8 cellular contexts compared by ENCODE assay signal in genomic region chr5:36690041-36690941, GRCh38.
DNase-seq lines count a peak whose midpoint lies in the region; ATAC-seq and TF ChIP-seq lines count a peak whose summit lies in the region.

No MANE protein-coding gene starts in this region.

- H3K9me3 ChIP-seq in Caco-2, result no peaks in the 10 kb centered on the region
- H3K9me3 ChIP-seq in OCI-LY1 (ENCODE audit: low read length), result no peaks in the 10 kb centered on the region
- no peaks in the 10 kb centered on the region for H3K9me3 ChIP-seq in mucosa of rectum (ENCODE audit: control insufficient read depth in 2 of 2, low read length in 2 of 2)

- peak; percentile 90 to 91 for DNase-seq in Caco-2
- DNase-seq in HT-29 (ENCODE audit: low spot score), result peak; percentile 89
- peak; percentile 79 for DNase-seq in activated T-cell treated with anti-CD3 and anti-CD28 coated beads, Interleukin-2, amount 50 U/mL, for 24 hours
- DNase-seq in stimulated activated CD8-positive, alpha-beta memory T cell treated with anti-CD3 and anti-CD28 coated beads, Interleukin-4, amount 100 ng/mL, for 4 hours (ENCODE audit: low read depth in 2 of 2, low spot score in 1 of 2), result peak; percentile 19 to 33

- no TSS peak for BruUV-seq in Caco-2 (replicated peaks; lab: Mats Ljungman, UMichigan)

- peaks cover 10% of the 10 kb centered on the region for H3K4me1 Mint-ChIP-seq in Caco-2 (ENCODE audit: low read depth, unreplicated experiment)
- peaks cover 18% of the 10 kb centered on the region for H3K4me1 Mint-ChIP-seq in activated T-cell treated with anti-CD3 and anti-CD28 coated beads, Interleukin-2, amount 50 U/mL, for 24 hours (ENCODE audit: low read depth)

- H3K27me3 ChIP-seq in Caco-2 (replicated peaks; ENCODE audit: control insufficient read depth, insufficient read depth, low read length) (no peaks in the 10 kb centered on the region), OCI-LY1 (ENCODE audit: insufficient read depth, low read length) (no peaks in the 10 kb centered on the region), mucosa of rectum (ENCODE audit: control insufficient read depth in 2 of 2, insufficient read depth in 2 of 2, low read length in 2 of 2) (peaks cover 0 to 2% of the 10 kb centered on the region in 2 donors)

- H3K27ac Mint-ChIP-seq in Caco-2 (ENCODE audit: unreplicated experiment), result peak overlapping the region; percentile 28
- peak overlapping the region; percentile 81 for H3K27ac Mint-ChIP-seq in activated T-cell treated with anti-CD3 and anti-CD28 coated beads, Interleukin-2, amount 50 U/mL, for 24 hours

- no peak overlapping the region for H3K27ac ChIP-seq in OCI-LY1 (ENCODE audit: low read depth, low read length, poor library complexity, severe bottlenecking)
- peak overlapping the region; percentile 9 to 41 for H3K27ac ChIP-seq in mucosa of rectum (ENCODE audit: low read depth in 2 of 2, low read length in 2 of 2)

- H3K4me3 ChIP-seq in Caco-2 (ENCODE audit: low read depth, low read length) (peak overlapping the region; percentile 71), OCI-LY1 (ENCODE audit: low read depth, low read length, poor library complexity, severe bottlenecking) (peak overlapping the region; percentile 69), mucosa of rectum (ENCODE audit: low read length in 2 of 2) (peak overlapping the region; percentile 59 to 73)

- H3K36me3 ChIP-seq in Caco-2 (ENCODE audit: control insufficient read depth, insufficient read depth, low read length), result no peaks in the 10 kb centered on the region; the same call in 1 of the 2 replicates
- no peaks in the 10 kb centered on the region for H3K36me3 ChIP-seq in OCI-LY1 (ENCODE audit: insufficient read depth, low read length)
- H3K36me3 ChIP-seq in mucosa of rectum (ENCODE audit: control insufficient read depth in 2 of 2, insufficient read depth in 2 of 2, low read length in 2 of 2), result no peaks in the 10 kb centered on the region

- TF ChIP-seq CTCF in Caco-2 (IDR thresholded peaks at IDR 0.05; ENCODE audit: insufficient read depth in 1 of 2, low read depth in 1 of 2, low read length in 1 of 2, severe bottlenecking in 1 of 2, unreplicated experiment in 1 of 2) (peak; percentile 80 to 91), OCI-LY1 (IDR thresholded peaks at IDR 0.05; ENCODE audit: low read length) (peak; percentile 72)

- H3F3A ChIP-seq in OCI-LY1 (ENCODE audit: insufficient read depth, low read length), result no peaks in the 10 kb centered on the region

- H3K9me3 Mint-ChIP-seq in Caco-2 (ENCODE audit: unreplicated experiment), result no peaks in the 10 kb centered on the region
- no peaks in the 10 kb centered on the region for H3K9me3 Mint-ChIP-seq in activated T-cell treated with anti-CD3 and anti-CD28 coated beads, Interleukin-2, amount 50 U/mL, for 24 hours

- H3K27me3 Mint-ChIP-seq in Caco-2 (ENCODE audit: insufficient read depth, unreplicated experiment), result no peaks in the 10 kb centered on the region
- peaks cover 44% of the 10 kb centered on the region for H3K27me3 Mint-ChIP-seq in activated T-cell treated with anti-CD3 and anti-CD28 coated beads, Interleukin-2, amount 50 U/mL, for 24 hours

- H3K9ac ChIP-seq in OCI-LY1 (ENCODE audit: low read length) (peak overlapping the region; percentile 66), mucosa of rectum (ENCODE audit: low read depth in 1 of 2, low read length in 2 of 2) (peak overlapping the region; percentile 10 to 46)

- ATAC-seq in GM21367 (IDR thresholded peaks at IDR 0.05; ENCODE audit: unreplicated experiment), result peak; percentile 80
- peak; percentile 86 for ATAC-seq in esophagus mucosa

- POLR2A ChIA-PET in Caco-2 (lab: Charles Lee), result interaction anchor here (0.5 to 1.0 kb wide), 6 partner anchors 23 to 298 kb away, joined by 3 to 7 read pairs (median 4); no protein-coding TSS in a partner anchor

- no peaks in the 10 kb centered on the region for H3K79me2 ChIP-seq in OCI-LY1 (ENCODE audit: insufficient read depth, low read length)

- H4K20me1 ChIP-seq in OCI-LY1 (ENCODE audit: insufficient read depth, low read length), result no peaks in the 10 kb centered on the region

- CTCF ChIA-PET in Caco-2 (lab: Charles Lee), result interaction anchor here (0.6 to 1.8 kb wide), 28 partner anchors 9 to 863 kb away, joined by 3 to 24 read pairs (median 4); partner anchors contain the start of gene SLC1A3

- H3K36me3 Mint-ChIP-seq in Caco-2 (ENCODE audit: insufficient read depth, unreplicated experiment), result peaks cover 33% of the 10 kb centered on the region
- H3K36me3 Mint-ChIP-seq in activated T-cell treated with anti-CD3 and anti-CD28 coated beads, Interleukin-2, amount 50 U/mL, for 24 hours (ENCODE audit: low read depth), result no peaks in the 10 kb centered on the region

- peak overlapping the region; percentile 89 for H3K4me2 ChIP-seq in OCI-LY1 (ENCODE audit: low read length)

- H3K4me3 Mint-ChIP-seq in Caco-2 (ENCODE audit: unreplicated experiment), result peak overlapping the region; percentile 75
- peak overlapping the region; percentile 81 for H3K4me3 Mint-ChIP-seq in activated T-cell treated with anti-CD3 and anti-CD28 coated beads, Interleukin-2, amount 50 U/mL, for 24 hours

- peak overlapping the region; percentile 93; the same call in 1 of the 2 replicates for H2AFZ ChIP-seq in OCI-LY1 (ENCODE audit: low read length)

- no peaks in the 10 kb centered on the region for H3K9me2 ChIP-seq in OCI-LY1 (ENCODE audit: low read depth, low read length)

- H3K4me1 ChIP-seq in Caco-2 (peaks cover 14% of the 10 kb centered on the region; the same call in 1 of the 2 replicates), OCI-LY1 (ENCODE audit: insufficient read depth, low read length, severe bottlenecking) (peaks cover 15% of the 10 kb centered on the region), mucosa of rectum (ENCODE audit: control insufficient read depth in 2 of 2, insufficient read depth in 2 of 2, low read length in 2 of 2) (peaks cover 3 to 5% of the 10 kb centered on the region in 2 donors)

- intact Hi-C loops in Caco-2 (cut with micrococcal nuclease; ENCODE audit: unreplicated experiment), result loop anchor here (1.0 to 10.0 kb wide), 7 partner anchors 22 to 615 kb away; partner anchors contain the start of genes NADK2 and SLC1A3

Comparison
In these comparisons a context has a peak if more than half of its experiments do, and no peak if none do; other contexts are left out.
1. DNase-seq: peak in every context shown above with its lines; median percentile 90 in Caco-2; 89 in HT-29; 79 in activated T-cell treated with anti-CD3 and anti-CD28 coated beads, Interleukin-2, amount 50 U/mL, for 24 hours; 26 in stimulated activated CD8-positive, alpha-beta memory T cell treated with anti-CD3 and anti-CD28 coated beads, Interleukin-4, amount 100 ng/mL, for 4 hours.